In the genomic region with DNA sequence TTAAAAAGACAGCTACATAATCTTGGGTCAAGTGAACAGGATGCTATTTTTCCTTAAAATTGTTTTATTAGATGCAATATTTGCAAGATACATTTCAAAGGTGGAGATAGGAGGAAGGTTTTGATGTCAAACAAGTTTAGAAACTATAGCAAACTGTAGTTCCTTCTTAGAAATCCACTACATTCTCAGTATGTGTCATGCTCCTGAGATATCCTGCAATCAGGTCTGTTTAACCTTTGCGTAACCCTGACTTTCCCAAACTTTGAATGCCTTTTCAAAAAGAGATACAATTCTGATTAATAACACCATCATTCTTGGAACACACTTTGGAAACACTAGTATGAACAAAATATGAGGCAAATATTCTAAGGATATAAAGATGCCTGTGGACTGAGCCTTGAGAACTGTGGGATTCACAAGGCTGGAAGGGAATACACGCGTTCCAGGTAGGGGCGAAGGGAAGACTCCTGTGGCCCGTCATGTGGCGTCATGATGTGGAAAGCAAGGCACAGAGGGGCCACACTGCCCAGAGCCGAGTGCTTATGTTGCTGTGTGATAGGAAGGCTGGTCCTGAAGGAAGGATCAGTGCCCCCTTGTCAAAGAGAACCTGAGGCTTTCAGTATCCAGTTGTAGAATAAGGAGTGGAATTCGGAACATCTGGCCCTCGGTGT, we compare ENCODE assay signal across 8 cellular contexts. TPM values are rescaled to one million over a fixed set of nuclear protein-coding genes. Genes with fewer than 3 reads are reported as not detected.
DNase-seq lines count a peak whose midpoint lies in the region; ATAC-seq and TF ChIP-seq lines count a peak whose summit lies in the region.

No MANE protein-coding gene starts in this region.

- H3K9me2 ChIP-seq in SU-DHL-6 (replicated peaks; ENCODE audit: insufficient read depth, low read length) = no peaks in the 10 kb centered on the region

- H3K9ac ChIP-seq in SU-DHL-6 (ENCODE audit: low read length) (no peak overlapping the region), skeletal muscle satellite cell (ENCODE audit: low read depth, low read length) (peak overlapping the region; percentile 79)

- H3K4me3 ChIP-seq in SU-DHL-6 (ENCODE audit: insufficient read depth, low read length, poor library complexity, severe bottlenecking) (no peak overlapping the region), skeletal muscle satellite cell (ENCODE audit: low read length) (no peak overlapping the region)

- TF ChIP-seq CTCF in SU-DHL-6 (IDR thresholded peaks at IDR 0.05; ENCODE audit: insufficient read depth, low read length, poor library complexity, severe bottlenecking) = no peak

- H3K27me3 ChIP-seq in SU-DHL-6 (ENCODE audit: low read length) = no peaks in the 10 kb centered on the region
- H3K27me3 ChIP-seq in skeletal muscle satellite cell (ENCODE audit: control insufficient read depth, insufficient read depth, low read length) = no peaks in the 10 kb centered on the region

- peak overlapping the region; percentile 49 for H2AFZ ChIP-seq in SU-DHL-6 (ENCODE audit: low read depth, low read length, severe bottlenecking)

- H3K4me2 ChIP-seq in SU-DHL-6 (ENCODE audit: low read depth, low read length, poor library complexity, severe bottlenecking) (no peak overlapping the region), skeletal muscle satellite cell (ENCODE audit: low read length) (peak overlapping the region; percentile 72)

- H4K20me1 ChIP-seq in SU-DHL-6 (ENCODE audit: low read depth, low read length) = no peaks in the 10 kb centered on the region

- no peaks in the 10 kb centered on the region for H3K79me2 ChIP-seq in SU-DHL-6 (ENCODE audit: insufficient read depth, low read length)

- ATAC-seq in GM21717 (IDR thresholded peaks at IDR 0.05; ENCODE audit: unreplicated experiment) (peak; percentile 8), Right ventricle myocardium superior (ENCODE audit: poor library complexity) (peak; percentile 35), HG03108 (IDR thresholded peaks at IDR 0.05; ENCODE audit: unreplicated experiment) (no peak), HG02885 (IDR thresholded peaks at IDR 0.05; ENCODE audit: poor library complexity, unreplicated experiment) (no peak)

- H3F3A ChIP-seq in SU-DHL-6 (ENCODE audit: insufficient read depth) = no peaks in the 10 kb centered on the region

- H3K36me3 ChIP-seq in SU-DHL-6 (ENCODE audit: low read length) (no peaks in the 10 kb centered on the region), skeletal muscle satellite cell (ENCODE audit: insufficient read depth, low read length) (no peaks in the 10 kb centered on the region)

- H3K27ac ChIP-seq in SU-DHL-6 (ENCODE audit: low read depth, low read length) = no peak overlapping the region

- H3K9me3 ChIP-seq in SU-DHL-6 (ENCODE audit: insufficient read depth, low read length) (no peaks in the 10 kb centered on the region), skeletal muscle satellite cell (replicated peaks; ENCODE audit: low read length) (no peaks in the 10 kb centered on the region)

- peaks cover 42% of the 10 kb centered on the region for H3K4me1 ChIP-seq in skeletal muscle satellite cell (ENCODE audit: control insufficient read depth, insufficient read depth, low read length)

- DNase-seq in Right ventricle myocardium superior (no peak), NCI-H82 treated with DMSO at 0.1 percent for 48 hours (lab: John Stamatoyannopoulos, UW; ENCODE audit: unreplicated experiment) (no peak)
- no peak for DNase-seq in stimulated activated CD4-positive, alpha-beta T cell treated with anti-CD3 and anti-CD28 coated beads, Interleukin-2, amount 100 ng/mL, for 24 hours

- intact Hi-C loops in Right ventricle myocardium superior (cut with DNase I) = loop anchor here (2.0 to 10.0 kb wide), 4 partner anchors 99 to 584 kb away; no protein-coding TSS in a partner anchor

RNA-seq across cellular contexts. Expression of a gene that starts 19.6 kb away (rescaled TPM):
- 9.2 TPM for total RNA-seq in Right ventricle myocardium superior
- 13.8 and 18.3 TPM in 2 replicates for total RNA-seq in skeletal muscle satellite cell (2012; rRNA removed)

Comparison
In these comparisons a context has a peak if more than half of its experiments do, and no peak if none do; other contexts are left out.
1. ATAC-seq: peak in GM21717 (single experiment) and Right ventricle myocardium superior (single experiment); none in HG03108 (single experiment) and HG02885 (single experiment).